Comparison of ENCODE assay signal across 9 cellular contexts in the genomic region with DNA sequence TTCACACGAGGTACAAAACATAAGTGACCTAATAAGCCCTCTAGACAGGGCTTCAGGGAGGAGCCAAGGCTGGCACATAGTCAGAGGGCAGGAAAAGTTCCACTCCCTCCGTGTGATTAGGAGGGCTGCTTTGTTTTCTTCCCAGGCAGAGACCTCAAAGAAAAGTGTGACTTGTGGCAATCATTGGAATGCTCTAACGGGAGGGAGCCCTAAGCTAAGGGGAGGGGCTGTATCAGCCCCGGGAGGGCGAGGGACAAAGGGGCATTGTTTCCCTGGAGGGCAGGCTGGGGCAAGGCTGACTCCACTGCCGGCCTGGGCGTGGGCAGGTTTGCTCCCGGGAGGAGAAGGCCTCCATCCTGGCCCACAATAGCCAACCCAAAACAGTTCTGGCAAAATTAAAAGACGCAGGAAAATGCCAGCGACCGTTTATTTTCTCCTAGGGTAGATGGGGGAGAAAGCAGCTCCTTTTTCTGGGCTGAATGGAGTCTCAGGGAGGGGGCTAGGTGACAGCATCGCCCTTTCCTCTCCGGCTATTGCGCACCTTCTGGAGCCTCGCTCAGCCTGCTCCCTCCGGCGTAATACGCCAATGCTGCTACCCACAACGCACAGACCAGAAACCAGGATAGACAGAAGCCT.
DNase-seq lines count a peak whose midpoint lies in the region; ATAC-seq, FAIRE-seq and TF ChIP-seq lines count a peak whose summit lies in the region.
"Had no signal": no experiment of that assay in that cellular context is flagged by ENCODE, and none has a peak within 500 bp of the region (broad histone marks: within the 10 kb centered on the region; RNA-seq: fewer than 3 reads in every experiment).

No MANE protein-coding gene starts in this region.

- H3K9me3 ChIP-seq in CD8-positive, alpha-beta memory T cell (ENCODE audit: low read length) = no peaks in the 10 kb centered on the region
- no peaks in the 10 kb centered on the region for H3K9me3 ChIP-seq in neural progenitor cell (ENCODE audit: low read depth)

- H3K36me3 Mint-ChIP-seq in CD8-positive, alpha-beta memory T cell = peaks cover 0 to 6% (median 0%) of the 10 kb centered on the region in 3 donors
- H3K36me3 Mint-ChIP-seq in neural progenitor cell = no peaks in the 10 kb centered on the region

- peaks cover 6 to 14% of the 10 kb centered on the region in 2 donors for H3K27me3 Mint-ChIP-seq in CD8-positive, alpha-beta memory T cell
- H3K27me3 Mint-ChIP-seq in neural progenitor cell (ENCODE audit: insufficient read depth, low read depth) = peaks cover 2% of the 10 kb centered on the region

- peak overlapping the region in 6 of 8 donors; percentile 1 to 70 (median 47) for H3K27ac Mint-ChIP-seq in CD8-positive, alpha-beta memory T cell
- peak overlapping the region; percentile 59 for H3K27ac Mint-ChIP-seq in neural progenitor cell

- peaks cover 25% of the 10 kb centered on the region for H3F3A ChIP-seq in neural progenitor cell (ENCODE audit: low read depth)

- peak in 1 of 5 donors; percentile 16 for DNase-seq in CD8-positive, alpha-beta memory T cell
- DNase-seq in SW480 (ENCODE audit: low spot score) = peak; percentile 98
- peak; percentile 62 to 64 for DNase-seq in foreskin keratinocyte
- DNase-seq in neural progenitor cell (ENCODE audit: low spot score) = peak; percentile 90
- DNase-seq in HPDE6-E6E7 (ENCODE audit: extremely low spot score) = no peak
- DNase-seq in GM19239 (ENCODE audit: insufficient read length, low spot score) = no peak
- no peak for DNase-seq in activated CD4-positive, CD25-positive, alpha-beta regulatory T cell treated with anti-CD3 and anti-CD28 coated beads, Interleukin-2, amount 50 U/mL, for 72 hours

- POLR2A ChIA-PET in CD8-positive, alpha-beta memory T cell (lab: Charles Lee) = interaction anchor here (1.1 to 3.7 kb wide), 2 partner anchors 60 to 82 kb away, joined by 13 to 25 read pairs; a partner anchor contains a TSS

- H3K27me3 ChIP-seq in CD8-positive, alpha-beta memory T cell (ENCODE audit: insufficient read depth, low read length, poor library complexity, severe bottlenecking) = no peaks in the 10 kb centered on the region
- H3K27me3 ChIP-seq in foreskin keratinocyte (no peaks in the 10 kb centered on the region), neural progenitor cell (peaks cover 59% of the 10 kb centered on the region)

- no peaks in the 10 kb centered on the region for H4K20me1 ChIP-seq in neural progenitor cell (ENCODE audit: low read depth)

- no peaks in the 10 kb centered on the region for H3K36me3 ChIP-seq in CD8-positive, alpha-beta memory T cell (ENCODE audit: insufficient read depth, low read length)
- no peaks in the 10 kb centered on the region for H3K36me3 ChIP-seq in neural progenitor cell

- peaks cover 29 to 40% (median 34%) of the 10 kb centered on the region in 3 donors for H3K4me1 Mint-ChIP-seq in CD8-positive, alpha-beta memory T cell
- H3K4me1 Mint-ChIP-seq in neural progenitor cell = peaks cover 29% of the 10 kb centered on the region

- H3K4me3 ChIP-seq in CD8-positive, alpha-beta memory T cell (ENCODE audit: low read length) = peak overlapping the region; percentile 68
- peak overlapping the region; percentile 57 for H3K4me3 ChIP-seq in neural progenitor cell

- no peaks in the 10 kb centered on the region for H3K79me2 ChIP-seq in neural progenitor cell (ENCODE audit: low read depth)

- peaks cover 26% of the 10 kb centered on the region for H3K4me1 ChIP-seq in CD8-positive, alpha-beta memory T cell (ENCODE audit: insufficient read depth, low read length)
- peaks cover 17% of the 10 kb centered on the region for H3K4me1 ChIP-seq in foreskin keratinocyte
- H3K4me1 ChIP-seq in neural progenitor cell = peaks cover 4% of the 10 kb centered on the region

- H3K9me3 Mint-ChIP-seq in CD8-positive, alpha-beta memory T cell = peaks cover 0 to 1% (median 0%) of the 10 kb centered on the region in 5 donors
- H3K9me3 Mint-ChIP-seq in neural progenitor cell = peaks cover 2% of the 10 kb centered on the region

- peak overlapping the region; percentile 91 for H2AFZ ChIP-seq in neural progenitor cell (replicated peaks)

- H3K9ac ChIP-seq in neural progenitor cell = no peak overlapping the region

- peak overlapping the region; percentile 86 to 95 (median 93) for H3K4me3 Mint-ChIP-seq in CD8-positive, alpha-beta memory T cell
- H3K4me3 Mint-ChIP-seq in neural progenitor cell = peak overlapping the region; percentile 76

- no peak overlapping the region for H3K27ac ChIP-seq in CD8-positive, alpha-beta memory T cell (ENCODE audit: low read depth, low read length)
- H3K27ac ChIP-seq in foreskin keratinocyte (peak overlapping the region; percentile 47), neural progenitor cell (no peak overlapping the region)

- TF ChIP-seq CTCF in foreskin keratinocyte (conservative IDR thresholded peaks at IDR 0.05) (no peak), neural progenitor cell (IDR thresholded peaks at IDR 0.05) (no peak)

- no peak for FAIRE-seq in GM19239 (lab: Jason Lieb, UNC)
- FAIRE-seq: colon had no signal

- H3K4me2 ChIP-seq in neural progenitor cell = peak overlapping the region; percentile 87

- CTCF ChIA-PET in CD8-positive, alpha-beta memory T cell (lab: Charles Lee) = interaction anchor here (1.1 to 14.5 kb wide), 4 partner anchors 13 to 552 kb away, joined by 4 to 335 read pairs (median 35); a partner anchor contains a TSS

- ATAC-seq in foreskin keratinocyte (peak; percentile 29), HG03139 (IDR thresholded peaks at IDR 0.05; ENCODE audit: unreplicated experiment) (no peak)

Comparison
In these comparisons a context has a peak if more than half of its experiments do, and no peak if none do; other contexts are left out.
1. DNase-seq: peak in SW480 (single experiment), foreskin keratinocyte (2 of 2) and neural progenitor cell (single experiment); none in HPDE6-E6E7 (single experiment), GM19239 (single experiment) and activated CD4-positive, CD25-positive, alpha-beta regulatory T cell treated with anti-CD3 and anti-CD28 coated beads, Interleukin-2, amount 50 U/mL, for 72 hours (single experiment).